1 cellular context compared by ENCODE assay signal in genomic region chr12:88432536-88433462, GRCh38.
A peak's percentile ranks its signal among the peaks of the same experiment; 100 is the strongest.
TF ChIP-seq lines count a peak whose summit lies in the region.

No MANE protein-coding gene starts in this region.

TF ChIP-seq in IMR-90, 13 proteins besides CTCF, POLR2A, EP300 and RAD21:
- TF ChIP-seq USF2 (IDR thresholded peaks at IDR 0.05; ENCODE audit: low read depth, low read length) (peak; percentile 34; the same call in 1 of the 2 replicates), CEBPB (IDR thresholded peaks at IDR 0.05; ENCODE audit: low read depth, low read length) (no peak)
